Comparison of ENCODE assay signal across 6 cellular contexts in the genomic region with DNA sequence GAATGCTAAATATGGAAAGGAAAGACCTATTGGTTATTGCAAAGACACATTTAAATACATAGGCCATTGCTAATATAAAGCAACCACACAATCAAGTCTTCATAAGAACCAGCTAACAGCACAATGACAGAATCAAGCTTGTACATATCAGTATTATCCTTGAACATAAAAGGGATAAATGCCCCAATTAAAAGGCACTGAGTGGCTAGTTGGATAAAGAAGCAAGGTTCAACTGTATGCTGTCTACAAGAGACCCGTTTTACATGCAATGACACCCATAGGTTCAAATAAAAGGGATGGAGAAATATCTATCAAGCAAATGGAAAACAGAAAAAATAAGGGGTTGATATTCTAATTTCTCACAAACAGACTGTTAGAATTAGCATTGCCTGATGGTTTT.
"Had no signal": no experiment of that assay in that cellular context is flagged by ENCODE, and none has a peak within 500 bp of the region (broad histone marks: within the 10 kb centered on the region; RNA-seq: fewer than 3 reads in every experiment).

No MANE protein-coding gene starts in this region.

- H3K4me3 ChIP-seq: K562 had no signal

- DNase-seq: IMR-90, KBM-7, KG1 had no signal

- H3K27ac ChIP-seq: HL-60 had no signal

- ATAC-seq: K562 had no signal

- FAIRE-seq: HTR-8/SVneo, K562 had no signal
